23 cellular contexts compared by ENCODE assay signal in genomic region chr10:130801784-130802183, GRCh38.
"Had no signal": no experiment of that assay in that cellular context is flagged by ENCODE, and none has a peak within 500 bp of the region (broad histone marks: within the 10 kb centered on the region; RNA-seq: fewer than 3 reads in every experiment).

No MANE protein-coding gene starts in this region.

- H3K4me1 Mint-ChIP-seq: activated CD4-positive, alpha-beta T cell treated with anti-CD3 and anti-CD28 coated beads, Interleukin-2, amount 10 ng/mL, durations not matched to agents 24 days and 14 days; activated naive CD4-positive, alpha-beta T cell treated with anti-CD3 and anti-CD28 coated beads, Interleukin-2, amount 10 ng/mL, durations not matched to agents 7 days and 5 days; activated naive CD8-positive, alpha-beta T cell treated with anti-CD3 and anti-CD28 coated beads, Interleukin-2, amount 50 U/mL, for 24 hours; central memory CD8-positive, alpha-beta T cell had no signal

- FAIRE-seq: K562, TTC549 had no signal

- H3K9me3 Mint-ChIP-seq: activated CD4-positive, alpha-beta T cell treated with anti-CD3 and anti-CD28 coated beads, Interleukin-2, amount 10 ng/mL, durations not matched to agents 24 days and 14 days; activated CD8-positive, alpha-beta T cell treated with anti-CD3 and anti-CD28 coated beads for 36 hours; activated naive CD4-positive, alpha-beta T cell treated with anti-CD3 and anti-CD28 coated beads, Interleukin-2, amount 10 ng/mL, durations not matched to agents 7 days and 5 days; activated naive CD8-positive, alpha-beta T cell treated with anti-CD3 and anti-CD28 coated beads, Interleukin-2, amount 50 U/mL, for 24 hours; activated T-cell treated with anti-CD3 and anti-CD28 coated beads, Interleukin-2, amount 50 U/mL, for 24 hours; activated T-helper 2 cell treated with anti-CD3 and anti-CD28 coated beads, Interferon-gamma antibody, Interleukin-2, Interleukin-4, amounts not matched to agents 10 μg/mL and 5 μg/mL and 100 μg/mL, durations not matched to agents 14 hours and 24 hours and 36 hours; central memory CD8-positive, alpha-beta T cell had no signal

- H3K27ac ChIP-seq: brain microvascular endothelial cell, SJCRH30, SK-N-MC had no signal

- H3K36me3 Mint-ChIP-seq: activated naive CD4-positive, alpha-beta T cell treated with anti-CD3 and anti-CD28 coated beads, Interleukin-2, amount 10 ng/mL, durations not matched to agents 7 days and 5 days; activated naive CD8-positive, alpha-beta T cell had no signal

- H3K27me3 ChIP-seq: brain microvascular endothelial cell, SJCRH30 had no signal

- DNase-seq: activated CD4-positive, alpha-beta T cell treated with anti-CD3 and anti-CD28 coated beads, Interleukin-2, amount 10 ng/mL, durations not matched to agents 24 days and 14 days; activated CD4-positive, alpha-beta T cell treated with anti-CD3 and anti-CD28 coated beads, Interleukin-2, amount 50 U/mL, for 4 hours; activated CD8-positive, alpha-beta T cell treated with anti-CD3 and anti-CD28 coated beads for 36 hours; activated naive CD4-positive, alpha-beta T cell treated with anti-CD3 and anti-CD28 coated beads, Interleukin-2, amount 10 ng/mL, durations not matched to agents 7 days and 5 days; activated naive CD8-positive, alpha-beta T cell treated with anti-CD3 and anti-CD28 coated beads, Interleukin-2, amount 50 U/mL, for 24 hours; activated T-cell treated with anti-CD3 and anti-CD28 coated beads, Interleukin-2, amount 50 U/mL, for 24 hours; anterior cingulate cortex; brain microvascular endothelial cell; NCI-H1092 treated with DMSO at 0.1 percent for 48 hours; NCI-H226; NCI-H446 treated with DMSO at 0.1 percent for 48 hours; NCI-H524; NCI-H69; NCI-H82; SJCRH30; T1000 had no signal

- H3K4me3 Mint-ChIP-seq: activated CD4-positive, alpha-beta T cell treated with anti-CD3 and anti-CD28 coated beads, Interleukin-2, amount 10 ng/mL, durations not matched to agents 24 days and 14 days; activated CD8-positive, alpha-beta T cell treated with anti-CD3 and anti-CD28 coated beads for 36 hours; activated naive CD4-positive, alpha-beta T cell treated with anti-CD3 and anti-CD28 coated beads, Interleukin-2, amount 10 ng/mL, durations not matched to agents 7 days and 5 days; activated naive CD8-positive, alpha-beta T cell; activated naive CD8-positive, alpha-beta T cell treated with anti-CD3 and anti-CD28 coated beads, Interleukin-2, amount 50 U/mL, for 24 hours; activated T-cell treated with anti-CD3 and anti-CD28 coated beads, Interleukin-2, amount 50 U/mL, for 24 hours; central memory CD8-positive, alpha-beta T cell had no signal

- H3K27me3 Mint-ChIP-seq: activated CD4-positive, alpha-beta T cell treated with anti-CD3 and anti-CD28 coated beads, Interleukin-2, amount 10 ng/mL, durations not matched to agents 24 days and 14 days; activated CD8-positive, alpha-beta T cell treated with anti-CD3 and anti-CD28 coated beads for 36 hours; activated naive CD4-positive, alpha-beta T cell treated with anti-CD3 and anti-CD28 coated beads, Interleukin-2, amount 10 ng/mL, durations not matched to agents 7 days and 5 days; activated naive CD8-positive, alpha-beta T cell; activated naive CD8-positive, alpha-beta T cell treated with anti-CD3 and anti-CD28 coated beads, Interleukin-2, amount 50 U/mL, for 24 hours; activated T-cell treated with anti-CD3 and anti-CD28 coated beads, Interleukin-2, amount 50 U/mL, for 24 hours; central memory CD8-positive, alpha-beta T cell had no signal

- H3K9me3 ChIP-seq: SJCRH30 had no signal

- H3K36me3 ChIP-seq: brain microvascular endothelial cell, SJCRH30 had no signal

- ATAC-seq: activated CD8-positive, alpha-beta T cell treated with anti-CD3 and anti-CD28 coated beads for 36 hours; activated naive CD8-positive, alpha-beta T cell treated with anti-CD3 and anti-CD28 coated beads, Interleukin-2, amount 50 U/mL, for 24 hours; K562; Panc1 had no signal

- H3K4me1 ChIP-seq: SJCRH30 had no signal

- H3K4me3 ChIP-seq: K562, SJCRH30, SK-N-MC had no signal

- H3K27ac Mint-ChIP-seq: activated CD4-positive, alpha-beta T cell treated with anti-CD3 and anti-CD28 coated beads, Interleukin-2, amount 10 ng/mL, durations not matched to agents 24 days and 14 days; activated CD8-positive, alpha-beta T cell treated with anti-CD3 and anti-CD28 coated beads for 36 hours; activated naive CD4-positive, alpha-beta T cell treated with anti-CD3 and anti-CD28 coated beads, Interleukin-2, amount 10 ng/mL, durations not matched to agents 7 days and 5 days; activated naive CD8-positive, alpha-beta T cell; activated naive CD8-positive, alpha-beta T cell treated with anti-CD3 and anti-CD28 coated beads, Interleukin-2, amount 50 U/mL, for 24 hours; activated T-cell treated with anti-CD3 and anti-CD28 coated beads, Interleukin-2, amount 50 U/mL, for 24 hours; activated T-helper 2 cell treated with anti-CD3 and anti-CD28 coated beads, Interferon-gamma antibody, Interleukin-2, Interleukin-4, amounts not matched to agents 10 μg/mL and 5 μg/mL and 100 μg/mL, durations not matched to agents 14 hours and 24 hours and 36 hours had no signal
